Comparison of ENCODE assay signal across 1 cellular context in the genomic region with DNA sequence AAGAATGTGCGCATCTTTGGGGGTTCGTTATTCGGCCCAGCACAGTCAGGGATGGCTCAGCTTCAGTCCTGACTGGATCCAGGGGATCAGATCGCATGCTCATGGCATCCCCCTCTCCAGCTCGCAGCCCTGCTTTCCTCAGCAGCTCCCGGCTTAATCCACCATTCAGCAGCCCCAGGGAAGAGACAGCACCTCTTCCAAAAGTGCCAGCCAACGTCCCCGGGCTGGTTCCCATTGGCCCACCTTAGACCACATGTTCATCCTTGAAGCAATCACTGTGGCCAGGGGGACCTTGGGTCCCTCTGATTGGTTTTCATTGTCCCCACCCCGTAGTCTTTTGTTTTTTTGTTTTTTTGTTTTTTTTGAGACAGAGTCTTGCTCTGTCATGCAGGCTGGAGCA.
TF ChIP-seq lines count a peak whose summit lies in the region.

No MANE protein-coding gene starts in this region.

TF ChIP-seq in GM23338, 12 proteins besides CTCF, POLR2A, EP300 and RAD21 (continued from another document):
- TF ChIP-seq, protein P1, sequence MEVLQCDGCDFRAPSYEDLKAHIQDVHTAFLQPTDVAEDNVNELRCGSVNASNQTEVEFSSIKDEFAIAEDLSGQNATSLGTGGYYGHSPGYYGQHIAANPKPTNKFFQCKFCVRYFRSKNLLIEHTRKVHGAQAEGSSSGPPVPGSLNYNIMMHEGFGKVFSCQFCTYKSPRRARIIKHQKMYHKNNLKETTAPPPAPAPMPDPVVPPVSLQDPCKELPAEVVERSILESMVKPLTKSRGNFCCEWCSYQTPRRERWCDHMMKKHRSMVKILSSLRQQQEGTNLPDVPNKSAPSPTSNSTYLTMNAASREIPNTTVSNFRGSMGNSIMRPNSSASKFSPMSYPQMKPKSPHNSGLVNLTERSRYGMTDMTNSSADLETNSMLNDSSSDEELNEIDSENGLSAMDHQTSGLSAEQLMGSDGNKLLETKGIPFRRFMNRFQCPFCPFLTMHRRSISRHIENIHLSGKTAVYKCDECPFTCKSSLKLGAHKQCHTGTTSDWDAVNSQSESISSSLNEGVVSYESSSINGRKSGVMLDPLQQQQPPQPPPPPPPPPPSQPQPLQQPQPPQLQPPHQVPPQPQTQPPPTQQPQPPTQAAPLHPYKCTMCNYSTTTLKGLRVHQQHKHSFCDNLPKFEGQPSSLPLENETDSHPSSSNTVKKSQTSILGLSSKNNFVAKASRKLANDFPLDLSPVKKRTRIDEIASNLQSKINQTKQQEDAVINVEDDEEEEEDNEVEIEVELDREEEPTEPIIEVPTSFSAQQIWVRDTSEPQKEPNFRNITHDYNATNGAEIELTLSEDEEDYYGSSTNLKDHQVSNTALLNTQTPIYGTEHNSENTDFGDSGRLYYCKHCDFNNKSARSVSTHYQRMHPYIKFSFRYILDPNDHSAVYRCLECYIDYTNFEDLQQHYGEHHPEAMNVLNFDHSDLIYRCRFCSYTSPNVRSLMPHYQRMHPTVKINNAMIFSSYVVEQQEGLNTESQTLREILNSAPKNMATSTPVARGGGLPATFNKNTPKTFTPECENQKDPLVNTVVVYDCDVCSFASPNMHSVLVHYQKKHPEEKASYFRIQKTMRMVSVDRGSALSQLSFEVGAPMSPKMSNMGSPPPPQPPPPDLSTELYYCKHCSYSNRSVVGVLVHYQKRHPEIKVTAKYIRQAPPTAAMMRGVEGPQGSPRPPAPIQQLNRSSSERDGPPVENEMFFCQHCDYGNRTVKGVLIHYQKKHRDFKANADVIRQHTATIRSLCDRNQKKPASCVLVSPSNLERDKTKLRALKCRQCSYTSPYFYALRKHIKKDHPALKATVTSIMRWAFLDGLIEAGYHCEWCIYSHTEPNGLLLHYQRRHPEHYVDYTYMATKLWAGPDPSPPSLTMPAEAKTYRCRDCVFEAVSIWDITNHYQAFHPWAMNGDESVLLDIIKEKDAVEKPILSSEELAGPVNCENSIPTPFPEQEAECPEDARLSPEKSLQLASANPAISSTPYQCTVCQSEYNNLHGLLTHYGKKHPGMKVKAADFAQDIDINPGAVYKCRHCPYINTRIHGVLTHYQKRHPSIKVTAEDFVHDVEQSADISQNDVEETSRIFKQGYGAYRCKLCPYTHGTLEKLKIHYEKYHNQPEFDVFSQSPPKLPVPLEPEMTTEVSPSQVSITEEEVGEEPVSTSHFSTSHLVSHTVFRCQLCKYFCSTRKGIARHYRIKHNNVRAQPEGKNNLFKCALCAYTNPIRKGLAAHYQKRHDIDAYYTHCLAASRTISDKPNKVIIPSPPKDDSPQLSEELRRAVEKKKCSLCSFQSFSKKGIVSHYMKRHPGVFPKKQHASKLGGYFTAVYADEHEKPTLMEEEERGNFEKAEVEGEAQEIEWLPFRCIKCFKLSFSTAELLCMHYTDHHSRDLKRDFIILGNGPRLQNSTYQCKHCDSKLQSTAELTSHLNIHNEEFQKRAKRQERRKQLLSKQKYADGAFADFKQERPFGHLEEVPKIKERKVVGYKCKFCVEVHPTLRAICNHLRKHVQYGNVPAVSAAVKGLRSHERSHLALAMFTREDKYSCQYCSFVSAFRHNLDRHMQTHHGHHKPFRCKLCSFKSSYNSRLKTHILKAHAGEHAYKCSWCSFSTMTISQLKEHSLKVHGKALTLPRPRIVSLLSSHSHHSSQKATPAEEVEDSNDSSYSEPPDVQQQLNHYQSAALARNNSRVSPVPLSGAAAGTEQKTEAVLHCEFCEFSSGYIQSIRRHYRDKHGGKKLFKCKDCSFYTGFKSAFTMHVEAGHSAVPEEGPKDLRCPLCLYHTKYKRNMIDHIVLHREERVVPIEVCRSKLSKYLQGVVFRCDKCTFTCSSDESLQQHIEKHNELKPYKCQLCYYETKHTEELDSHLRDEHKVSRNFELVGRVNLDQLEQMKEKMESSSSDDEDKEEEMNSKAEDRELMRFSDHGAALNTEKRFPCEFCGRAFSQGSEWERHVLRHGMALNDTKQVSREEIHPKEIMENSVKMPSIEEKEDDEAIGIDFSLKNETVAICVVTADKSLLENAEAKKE (CRISPR knock-in tag; IDR thresholded peaks at IDR 0.05): no peak
- TF ChIP-seq POLR2AphosphoS5 (IDR thresholded peaks at IDR 0.05; ENCODE audit: low read depth): no peak
- no peak for TF ChIP-seq JUNB (IDR thresholded peaks at IDR 0.05; ENCODE audit: unreplicated experiment)
- TF ChIP-seq ZNF114 (CRISPR knock-in tag; IDR thresholded peaks at IDR 0.05): no peak
- no peak for TF ChIP-seq CREB1 (CRISPR knock-in tag; IDR thresholded peaks at IDR 0.05; ENCODE audit: low read depth)
- TF ChIP-seq EZH2 (IDR thresholded peaks at IDR 0.05; ENCODE audit: low read depth, unreplicated experiment): no peak
- no peak for TF ChIP-seq STAT1 (IDR thresholded peaks at IDR 0.05; ENCODE audit: unreplicated experiment)
- TF ChIP-seq ZNF331 (CRISPR knock-in tag; IDR thresholded peaks at IDR 0.05; ENCODE audit: low read depth): no peak
- TF ChIP-seq, protein P2, sequence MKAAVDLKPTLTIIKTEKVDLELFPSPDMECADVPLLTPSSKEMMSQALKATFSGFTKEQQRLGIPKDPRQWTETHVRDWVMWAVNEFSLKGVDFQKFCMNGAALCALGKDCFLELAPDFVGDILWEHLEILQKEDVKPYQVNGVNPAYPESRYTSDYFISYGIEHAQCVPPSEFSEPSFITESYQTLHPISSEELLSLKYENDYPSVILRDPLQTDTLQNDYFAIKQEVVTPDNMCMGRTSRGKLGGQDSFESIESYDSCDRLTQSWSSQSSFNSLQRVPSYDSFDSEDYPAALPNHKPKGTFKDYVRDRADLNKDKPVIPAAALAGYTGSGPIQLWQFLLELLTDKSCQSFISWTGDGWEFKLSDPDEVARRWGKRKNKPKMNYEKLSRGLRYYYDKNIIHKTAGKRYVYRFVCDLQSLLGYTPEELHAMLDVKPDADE (IDR thresholded peaks at IDR 0.05): no peak
- TF ChIP-seq NANOG (IDR thresholded peaks at IDR 0.05; ENCODE audit: borderline replicate concordance): no peak
TF ChIP-seq in GM23338: peak in this region for 0.
